ENCODE assay signal across 9 cellular contexts in the genomic region with DNA sequence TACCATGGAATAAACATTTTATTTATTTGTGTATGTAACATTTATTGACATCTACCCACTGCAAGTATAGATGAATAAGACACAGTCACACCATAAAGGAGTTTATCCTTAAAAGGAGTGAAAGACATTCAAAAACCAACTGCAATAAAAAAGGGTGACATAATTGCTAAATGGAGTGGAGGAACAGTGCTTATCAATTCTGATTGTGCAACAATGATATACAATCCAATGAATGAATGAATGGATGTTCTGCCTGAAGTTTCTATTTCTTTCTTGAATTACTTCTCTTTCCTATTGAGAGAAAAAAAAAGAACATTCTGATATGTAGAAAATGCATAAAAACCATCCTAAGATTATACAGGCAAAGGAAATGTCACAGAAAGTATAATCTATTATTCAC. TPM values are rescaled to one million over a fixed set of nuclear protein-coding genes. Genes with fewer than 3 reads are reported as not detected.
"Had no signal": no experiment of that assay in that cellular context is flagged by ENCODE, and none has a peak within 500 bp of the region (broad histone marks: within the 10 kb centered on the region; RNA-seq: fewer than 3 reads in every experiment).

No MANE protein-coding gene starts in this region.

- H3K4me3 Mint-ChIP-seq: GM23338, H9, HFFc6 had no signal

- DNase-seq: H9, HCEC 1CT, HFFc6, KBM-7 had no signal

- H2AFZ ChIP-seq: GM23338 had no signal

- H3K4me2 ChIP-seq: GM23338, KMS-11 had no signal

- ATAC-seq: GM23338 had no signal

- H3K4me3 ChIP-seq: GM23338 had no signal

- H3K27ac ChIP-seq: KMS-11 had no signal

- FAIRE-seq: H1, H54, HTR-8/SVneo had no signal

- H3K9me3 Mint-ChIP-seq: GM23338, H9, HFFc6 had no signal

- H3K27ac Mint-ChIP-seq: GM23338, H9, HFFc6 had no signal

- H3K9ac ChIP-seq: KMS-11 had no signal

RNA-seq across cellular contexts. Expression of a gene that starts 10.0 kb away (rescaled TPM):
- total RNA-seq: GM23338, H1, H9, HFFc6 had no signal
- polyA plus RNA-seq: GM23338, H1 had no signal
